Comparison of ENCODE assay signal across 8 cellular contexts in the genomic region with DNA sequence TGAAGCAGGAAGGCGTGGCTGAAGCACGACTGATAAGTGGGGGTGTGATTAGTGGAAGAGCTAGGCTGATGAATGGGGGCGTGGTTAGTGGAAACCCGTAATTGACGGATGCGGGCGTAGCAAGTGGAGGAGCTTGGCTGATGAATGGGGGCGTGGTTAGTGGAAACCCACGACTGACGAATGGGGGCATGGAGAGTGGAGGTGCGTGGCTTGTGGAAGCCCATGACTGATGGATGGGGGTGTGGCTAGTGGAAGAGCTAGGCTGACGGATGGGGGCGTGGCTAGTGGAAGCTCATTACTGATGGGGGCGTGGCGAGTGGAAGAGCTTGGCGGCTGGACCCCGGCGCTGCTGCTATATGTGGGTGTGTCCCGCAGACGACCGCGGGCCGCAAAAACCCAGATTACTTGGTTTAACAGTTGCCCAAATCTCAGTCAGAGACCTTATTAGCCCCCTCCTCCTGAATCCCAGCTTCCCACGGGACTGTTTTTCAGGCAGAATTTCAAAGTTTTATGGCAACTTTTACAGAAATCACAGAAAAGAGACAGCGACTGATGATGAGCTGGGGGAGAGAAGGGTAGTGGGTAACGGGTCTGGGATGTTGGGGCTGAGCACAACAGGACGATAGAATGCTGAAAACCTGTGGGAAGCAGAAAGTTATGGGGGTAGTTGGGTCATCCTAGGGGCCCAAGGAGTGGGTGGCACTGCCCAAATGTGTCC. TPM values are rescaled to one million over a fixed set of nuclear protein-coding genes. Genes with fewer than 3 reads are reported as not detected.
A peak's percentile ranks its signal among the peaks of the same experiment; 100 is the strongest.
DNase-seq lines count a peak whose midpoint lies in the region; ATAC-seq, FAIRE-seq and TF ChIP-seq lines count a peak whose summit lies in the region.

No MANE protein-coding gene starts in this region.

- no peaks in the 10 kb centered on the region for H3K9me3 Mint-ChIP-seq in activated T-cell treated with anti-CD3 and anti-CD28 coated beads, Interleukin-2, amount 50 U/mL, for 72 hours
- no peaks in the 10 kb centered on the region for H3K9me3 Mint-ChIP-seq in nephron progenitor cell

- peaks cover 0 to 3% of the 10 kb centered on the region in 2 donors for H3K36me3 Mint-ChIP-seq in activated T-cell treated with anti-CD3 and anti-CD28 coated beads, Interleukin-2, amount 50 U/mL, for 72 hours (ENCODE audit: insufficient read depth in 2 of 2)
- no peaks in the 10 kb centered on the region for H3K36me3 Mint-ChIP-seq in nephron progenitor cell (ENCODE audit: low read depth)

- H3K27ac Mint-ChIP-seq in activated T-cell treated with anti-CD3 and anti-CD28 coated beads, Interleukin-2, amount 50 U/mL, for 72 hours = no peak overlapping the region
- H3K27ac Mint-ChIP-seq in nephron progenitor cell = no peak overlapping the region

- H3K4me1 Mint-ChIP-seq in activated T-cell treated with anti-CD3 and anti-CD28 coated beads, Interleukin-2, amount 50 U/mL, for 72 hours (ENCODE audit: low read depth) = peaks cover 30% of the 10 kb centered on the region
- H3K4me1 Mint-ChIP-seq in nephron progenitor cell = peaks cover 9% of the 10 kb centered on the region

- peak; percentile 83 to 84 for ATAC-seq in activated T-cell treated with anti-CD3 and anti-CD28 coated beads, Interleukin-2, amount 50 U/mL, for 72 hours (replicated peaks in 1 of 2)
- peak; percentile 83 for ATAC-seq in stimulated activated naive CD8-positive, alpha-beta T cell treated with anti-CD3 and anti-CD28 coated beads, Interleukin-15, Interleukin-2, amounts not matched to agents 100 U/mL and 50 U/mL, for 24 hours
- ATAC-seq in HG02840 (IDR thresholded peaks at IDR 0.05; ENCODE audit: low FRiP score, unreplicated experiment) = no peak

- H3K4me3 ChIP-seq in fibroblast of pulmonary artery (replicated peaks; ENCODE audit: low read depth, low read length) = peak overlapping the region; percentile 42

- DNase-seq in ELF-1 (ENCODE audit: low read depth, low spot score) (peak; percentile 99), LoVo (ENCODE audit: low spot score) (peak; percentile 92), RCC 7860 (ENCODE audit: low spot score) (peak; percentile 47), fibroblast of pulmonary artery (ENCODE audit: low read depth) (peak; percentile 99), nephron progenitor cell (peak; percentile 98)
- peak; percentile 88 to 93 for DNase-seq in activated T-cell treated with anti-CD3 and anti-CD28 coated beads, Interleukin-2, amount 50 U/mL, for 72 hours
- peak; percentile 89 for DNase-seq in stimulated activated naive CD8-positive, alpha-beta T cell treated with anti-CD3 and anti-CD28 coated beads, Interleukin-15, Interleukin-2, amounts not matched to agents 100 U/mL and 50 U/mL, for 24 hours

- no peak for TF ChIP-seq CTCF in fibroblast of pulmonary artery (IDR thresholded peaks at IDR 0.05; ENCODE audit: low read length, missing control alignments)
- no peak for TF ChIP-seq CTCF in nephron progenitor cell (IDR thresholded peaks at IDR 0.05)

- no peak for FAIRE-seq in RCC 7860 (lab: Jason Lieb, UNC)

- no peak overlapping the region for H3K4me3 Mint-ChIP-seq in activated T-cell treated with anti-CD3 and anti-CD28 coated beads, Interleukin-2, amount 50 U/mL, for 72 hours
- no peak overlapping the region for H3K4me3 Mint-ChIP-seq in nephron progenitor cell

- H3K27me3 Mint-ChIP-seq in activated T-cell treated with anti-CD3 and anti-CD28 coated beads, Interleukin-2, amount 50 U/mL, for 72 hours (ENCODE audit: low read depth) = peaks cover 38% of the 10 kb centered on the region
- H3K27me3 Mint-ChIP-seq in nephron progenitor cell (ENCODE audit: low read depth, poor library complexity) = peaks cover 71% of the 10 kb centered on the region

RNA-seq across cellular contexts. Expression of a gene that starts 9.0 kb away (rescaled TPM):
- under 1 TPM; 0.23 to 0.26 TPM for total RNA-seq in activated T-cell treated with anti-CD3 and anti-CD28 coated beads, Interleukin-2, amount 50 U/mL, for 72 hours

RNA-seq across cellular contexts. Expression of a gene that starts 43.4 kb away (rescaled TPM):
- total RNA-seq in activated T-cell treated with anti-CD3 and anti-CD28 coated beads, Interleukin-2, amount 50 U/mL, for 72 hours = under 1 TPM; 0.17 to 0.97 TPM

RNA-seq across cellular contexts. Expression of a gene that starts 55.7 kb away (rescaled TPM):
- total RNA-seq in activated T-cell treated with anti-CD3 and anti-CD28 coated beads, Interleukin-2, amount 50 U/mL, for 72 hours = 10 to 100 TPM in 1 of 2 donors, 1 to 10 TPM in 1; 7.2 to 10.5 TPM

Comparison
In these comparisons a context has a peak if more than half of its experiments do, and no peak if none do; other contexts are left out.
1. DNase-seq: peak in every context shown above with its lines; median percentile 99 in ELF-1; 99 in fibroblast of pulmonary artery; 98 in nephron progenitor cell; 92 in LoVo; 90 in activated T-cell treated with anti-CD3 and anti-CD28 coated beads, Interleukin-2, amount 50 U/mL, for 72 hours; 89 in stimulated activated naive CD8-positive, alpha-beta T cell treated with anti-CD3 and anti-CD28 coated beads, Interleukin-15, Interleukin-2, amounts not matched to agents 100 U/mL and 50 U/mL, for 24 hours; 47 in RCC 7860.